10 cellular contexts compared by ENCODE assay signal in genomic region chr4:74088396-74088795, GRCh38. TPM values are rescaled to one million over a fixed set of nuclear protein-coding genes. Genes with fewer than 3 reads are reported as not detected.
"Had no signal": no experiment of that assay in that cellular context is flagged by ENCODE, and none has a peak within 500 bp of the region (broad histone marks: within the 10 kb centered on the region; RNA-seq: fewer than 3 reads in every experiment).

No MANE protein-coding gene starts in this region.

- ATAC-seq: HCT116, HepG2 had no signal

- DNase-seq: GM23248, H7, HFFc6, KG1 had no signal

- H2AFZ ChIP-seq: GM23248 had no signal

- FAIRE-seq: HepG2 had no signal

- H3K27ac ChIP-seq: GM23248, HL-60 had no signal

- H3K9ac ChIP-seq: GM23248 had no signal

- H3K9me3 ChIP-seq: HAP-1 had no signal

- H3K36me3 ChIP-seq: HAP-1 had no signal

- H3K4me1 ChIP-seq: HAP-1 had no signal

- H3K4me3 ChIP-seq: GM23248, HAP-1 had no signal

RNA-seq across cellular contexts. Expression of gene CXCL2, which starts 10.6 kb away (rescaled TPM):
- total RNA-seq: H7, HT1080 had no signal
- polyA plus RNA-seq: HepG2, IgD-negative memory B cell had no signal

RNA-seq across cellular contexts. Expression of gene CXCL3, which starts 49.9 kb away (rescaled TPM):
- total RNA-seq: GM23248 had no signal
- polyA plus RNA-seq: HepG2, IgD-negative memory B cell had no signal
